8 cellular contexts compared by ENCODE assay signal in the genomic region with DNA sequence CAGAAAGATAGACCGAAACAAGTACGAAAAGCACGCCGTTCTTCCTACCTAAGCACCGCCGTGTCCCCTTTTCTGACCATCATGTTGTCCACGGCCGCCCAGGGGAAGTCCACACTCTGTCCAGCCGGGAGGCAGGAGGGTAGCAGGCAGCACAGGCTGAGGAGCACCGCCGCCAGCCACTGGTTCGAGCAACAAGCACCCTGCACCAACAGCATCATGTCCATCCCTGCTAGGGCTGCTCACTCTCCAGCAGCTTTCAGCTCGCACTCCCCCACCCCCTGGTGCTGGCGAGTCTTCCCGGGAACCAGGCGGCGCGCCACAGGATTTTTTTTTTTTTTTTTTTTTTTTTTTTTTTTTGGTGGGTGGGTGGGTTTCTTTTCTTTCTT. TPM values are rescaled to one million over a fixed set of nuclear protein-coding genes. Genes with fewer than 3 reads are reported as not detected.
DNase-seq lines count a peak whose midpoint lies in the region; ATAC-seq and TF ChIP-seq lines count a peak whose summit lies in the region.

NEGR1 (minus strand) TSS at position 269 of the 386 bp plus-strand sequence.

- peak within 1 kb of the TSS; percentile 61 for H3K27ac Mint-ChIP-seq in CD4-positive, alpha-beta T cell

- CTCF ChIA-PET in CD4-positive, alpha-beta T cell (lab: Charles Lee): no interaction called here

- peak in 1 of 10 experiments; percentile 31 for DNase-seq in CD4-positive, alpha-beta T cell
- DNase-seq in fibroblast of lung (ENCODE audit: low read depth in 2 of 2) (peak; percentile 68 to 74), upper lobe of left lung (peak; percentile 64 to 69)

- H3K27me3 ChIP-seq in CD4-positive, alpha-beta T cell (ENCODE audit: control insufficient read depth, insufficient read depth, low read length): peaks cover 14% of the 10 kb centered on the region
- H3K27me3 ChIP-seq in HUES64 (ENCODE audit: insufficient read depth, low read length) (peaks cover 49% of the 10 kb centered on the region), fibroblast of lung (ENCODE audit: control insufficient read depth, insufficient read depth, low read length) (no peaks in the 10 kb centered on the region), muscle layer of colon (ENCODE audit: control insufficient read depth in 1 of 2, insufficient read depth in 2 of 2, low read length in 2 of 2) (no peaks in the 10 kb centered on the region), upper lobe of left lung (no peaks in the 10 kb centered on the region)

- ATAC-seq in CD4-positive, alpha-beta T cell (ENCODE audit: poor library complexity): no peak
- ATAC-seq in upper lobe of left lung (ENCODE audit: low FRiP score in 2 of 2): peak; percentile 30 to 59
- no peak for ATAC-seq in GM19455 (IDR thresholded peaks at IDR 0.05; ENCODE audit: unreplicated experiment)
- ATAC-seq in HG02981 (IDR thresholded peaks at IDR 0.05; ENCODE audit: unreplicated experiment): no peak

- no peaks in the 10 kb centered on the region for H3K36me3 Mint-ChIP-seq in CD4-positive, alpha-beta T cell (ENCODE audit: low read depth)

- TF ChIP-seq POLR2A in upper lobe of left lung (IDR thresholded peaks at IDR 0.05): no peak

- H3K4me1 Mint-ChIP-seq in CD4-positive, alpha-beta T cell (ENCODE audit: low read depth): peaks cover 16% of the 10 kb centered on the region

- H3K4me3 ChIP-seq in HUES64 (ENCODE audit: low read length) (peak within 1 kb of the TSS; percentile 82), WI38 (ENCODE audit: low read depth, low read length) (peak within 1 kb of the TSS; percentile 86), fibroblast of lung (replicated peaks in 1 of 4; ENCODE audit: control extremely low read depth in 1 of 4, insufficient read depth in 1 of 4, low read depth in 3 of 4, low read length in 4 of 4) (peak within 1 kb of the TSS; percentile 71 to 97 (median 84)), muscle layer of colon (ENCODE audit: low read depth in 1 of 2, low read length in 2 of 2) (peak within 1 kb of the TSS; percentile 59 to 95), upper lobe of left lung (peak within 1 kb of the TSS; percentile 3 to 76 (median 54))

- H3K36me3 ChIP-seq in HUES64 (ENCODE audit: insufficient read depth, low read length) (no peaks in the 10 kb centered on the region), fibroblast of lung (ENCODE audit: control insufficient read depth, insufficient read depth, low read length) (no peaks in the 10 kb centered on the region), muscle layer of colon (ENCODE audit: insufficient read depth, low read length) (no peaks in the 10 kb centered on the region), upper lobe of left lung (no peaks in the 10 kb centered on the region)

- H3K4me2 ChIP-seq in fibroblast of lung (ENCODE audit: extremely low read depth, insufficient read depth, low read length): peak within 1 kb of the TSS; percentile 87

- POLR2A ChIA-PET in CD4-positive, alpha-beta T cell (lab: Charles Lee): no interaction called here

- WGBS in HUES64: under 1% methylated on average over 13 of the region's 18 CpGs
- 0 to 2% methylated on average over 12 to 17 of the region's 18 CpGs for WGBS in upper lobe of left lung, 2 donors

- no peaks in the 10 kb centered on the region for H3K9me3 ChIP-seq in CD4-positive, alpha-beta T cell (ENCODE audit: control insufficient read depth, low read length)
- no peaks in the 10 kb centered on the region for H3K9me3 ChIP-seq in HUES64 (ENCODE audit: insufficient read depth, low read depth, low read length)
- no peaks in the 10 kb centered on the region for H3K9me3 ChIP-seq in fibroblast of lung (ENCODE audit: control insufficient read depth, insufficient read depth, low read depth, low read length)
- no peaks in the 10 kb centered on the region for H3K9me3 ChIP-seq in muscle layer of colon (ENCODE audit: low read length)
- H3K9me3 ChIP-seq in upper lobe of left lung: no peaks in the 10 kb centered on the region

- H3K4me3 Mint-ChIP-seq in CD4-positive, alpha-beta T cell: peak within 1 kb of the TSS; percentile 70

- peak within 1 kb of the TSS; percentile 93 for H2AFZ ChIP-seq in fibroblast of lung (ENCODE audit: low read length)

- peaks cover 21% of the 10 kb centered on the region for H3K27me3 Mint-ChIP-seq in CD4-positive, alpha-beta T cell

- no peaks in the 10 kb centered on the region for H3K79me2 ChIP-seq in fibroblast of lung (ENCODE audit: control insufficient read depth, insufficient read depth, low read length)

- peaks cover 17% of the 10 kb centered on the region for H3K4me1 ChIP-seq in HUES64 (ENCODE audit: insufficient read depth, low read length)
- peaks cover 3% of the 10 kb centered on the region for H3K4me1 ChIP-seq in fibroblast of lung (ENCODE audit: control insufficient read depth, extremely low read depth, insufficient read depth, low read length)
- peaks cover 11% of the 10 kb centered on the region for H3K4me1 ChIP-seq in muscle layer of colon (ENCODE audit: insufficient read depth, low read length)
- H3K4me1 ChIP-seq in upper lobe of left lung: peaks cover 0 to 21% (median 7%) of the 10 kb centered on the region in 4 donors

- no peaks in the 10 kb centered on the region for H4K20me1 ChIP-seq in fibroblast of lung (ENCODE audit: control insufficient read depth, extremely low read depth, insufficient read depth, low read length)

- TF ChIP-seq EP300 in upper lobe of left lung (IDR thresholded peaks at IDR 0.05): no peak

- no peaks in the 10 kb centered on the region for H3K9me3 Mint-ChIP-seq in CD4-positive, alpha-beta T cell

- no peak for TF ChIP-seq CTCF in CD4-positive, alpha-beta T cell (IDR thresholded peaks at IDR 0.05)
- TF ChIP-seq CTCF in WI38 (IDR thresholded peaks at IDR 0.05; ENCODE audit: low read depth, low read length) (no peak), fibroblast of lung (conservative IDR thresholded peaks at IDR 0.05 in 1 of 2, IDR thresholded peaks at IDR 0.05 in 1 of 2; ENCODE audit: low read depth in 1 of 2, low read length in 2 of 2) (no peak), upper lobe of left lung (IDR thresholded peaks at IDR 0.05) (no peak)

- H3K9ac ChIP-seq in HUES64 (ENCODE audit: low read depth, low read length): peak within 1 kb of the TSS; percentile 72
- H3K9ac ChIP-seq in fibroblast of lung (ENCODE audit: insufficient read depth, low read length): peak within 1 kb of the TSS; percentile 77
- peak within 1 kb of the TSS; percentile 99 for H3K9ac ChIP-seq in muscle layer of colon (ENCODE audit: low read length)

- H3K27ac ChIP-seq in CD4-positive, alpha-beta T cell (ENCODE audit: low read depth, low read length): no peak within 1 kb of the TSS
- peak within 1 kb of the TSS; percentile 51; the same call in 1 of the 2 replicates for H3K27ac ChIP-seq in HUES64 (ENCODE audit: low read depth, low read length)
- H3K27ac ChIP-seq in fibroblast of lung (ENCODE audit: insufficient read depth, low read length): peak within 1 kb of the TSS; percentile 97
- H3K27ac ChIP-seq in muscle layer of colon (ENCODE audit: low read depth, low read length): peak within 1 kb of the TSS; percentile 99
- peak within 1 kb of the TSS; percentile 58 to 86 (median 78) for H3K27ac ChIP-seq in upper lobe of left lung

- intact Hi-C loops in CD4-positive, alpha-beta T cell (cut with DNase I, micrococcal nuclease): loop anchor here in 1 of 2 experiments (5.0 kb wide), 1 partner anchor 80 kb away; no protein-coding TSS in a partner anchor

RNA-seq across cellular contexts. Expression of gene NEGR1, which starts in this region (rescaled TPM):
- under 1 TPM; 0.03 TPM for total RNA-seq in CD4-positive, alpha-beta T cell
- polyA plus RNA-seq in HUES64 (2013, experiment 1 of 2): 1.2 TPM
- polyA plus RNA-seq in HUES64 (2013, experiment 2 of 2): 2.2 TPM
- total RNA-seq in fibroblast of lung: 0.77 and 3.1 TPM in 2 replicates
- polyA plus RNA-seq in fibroblast of lung: 9.4 and 10.6 TPM in 2 replicates
- polyA plus RNA-seq in fibroblast of lung (2012): 7.9 and 9.9 TPM in 2 replicates
- polyA minus RNA-seq in fibroblast of lung (ENCODE audit: low replicate concordance): 2.5 and 18.5 TPM in 2 replicates
- total RNA-seq in upper lobe of left lung: 10 to 100 TPM in 2 of 6 donors, 1 to 10 TPM in 4; 3.1 to 14.7 (median 8.9) TPM

Comparison
In these comparisons a context has a peak if more than half of its experiments do, and no peak if none do; other contexts are left out.
1. ATAC-seq: peak in upper lobe of left lung (2 of 2); none in CD4-positive, alpha-beta T cell (single experiment), GM19455 (single experiment) and HG02981 (single experiment).
2. Peak in every context shown above with its lines, with median percentiles within 50 percentile points of each other: H3K4me3 ChIP-seq and H3K9ac ChIP-seq.